1 cellular context compared by ENCODE assay signal in the genomic region with DNA sequence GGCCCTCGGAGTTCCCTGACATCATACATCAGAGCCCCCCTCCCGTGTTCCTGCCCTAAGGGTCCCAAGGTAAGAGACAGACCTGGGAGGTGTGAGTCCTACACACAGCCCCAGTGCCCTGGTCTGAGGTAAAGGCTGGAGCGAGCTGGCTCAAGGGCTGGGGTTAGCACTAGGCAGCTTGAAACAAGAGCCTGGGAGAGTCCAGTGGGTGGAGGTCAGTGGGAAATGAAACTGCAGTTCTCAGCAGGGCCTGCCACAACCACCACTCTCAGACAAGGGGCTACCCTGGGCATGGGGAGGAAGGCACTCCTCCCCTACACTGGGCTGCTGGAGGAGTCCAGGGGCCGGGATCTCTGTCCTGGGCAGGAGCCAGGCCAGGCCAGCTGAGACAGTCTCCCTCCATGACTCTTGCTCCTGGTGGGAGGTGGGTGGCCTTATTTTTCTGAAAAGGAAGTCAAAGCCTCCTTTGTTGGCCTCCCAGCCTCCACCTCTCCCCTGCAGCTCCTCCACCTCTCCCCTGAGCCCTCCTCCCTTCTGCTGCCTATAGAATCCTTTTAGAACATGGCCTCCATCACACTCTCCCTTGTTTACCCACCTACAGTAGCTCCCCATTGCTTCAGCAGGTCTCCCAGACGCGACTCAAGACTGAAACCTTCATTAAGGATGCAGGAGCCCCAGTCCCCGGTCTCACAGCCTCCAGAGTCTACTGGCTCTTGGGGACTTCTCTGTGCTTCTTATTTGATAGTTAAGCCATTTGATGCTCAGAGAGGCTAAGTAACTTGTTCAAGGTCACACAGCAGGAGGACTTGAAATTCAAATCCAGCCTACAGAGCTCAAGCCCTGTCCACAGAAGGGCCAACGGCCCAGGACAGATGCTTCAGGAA.
TF ChIP-seq lines count a peak whose summit lies in the region.

No MANE protein-coding gene starts in this region.

TF ChIP-seq in WTC11, 78 proteins besides CTCF, POLR2A, EP300 and RAD21 (continued from another document):
- TF ChIP-seq, protein P1, sequence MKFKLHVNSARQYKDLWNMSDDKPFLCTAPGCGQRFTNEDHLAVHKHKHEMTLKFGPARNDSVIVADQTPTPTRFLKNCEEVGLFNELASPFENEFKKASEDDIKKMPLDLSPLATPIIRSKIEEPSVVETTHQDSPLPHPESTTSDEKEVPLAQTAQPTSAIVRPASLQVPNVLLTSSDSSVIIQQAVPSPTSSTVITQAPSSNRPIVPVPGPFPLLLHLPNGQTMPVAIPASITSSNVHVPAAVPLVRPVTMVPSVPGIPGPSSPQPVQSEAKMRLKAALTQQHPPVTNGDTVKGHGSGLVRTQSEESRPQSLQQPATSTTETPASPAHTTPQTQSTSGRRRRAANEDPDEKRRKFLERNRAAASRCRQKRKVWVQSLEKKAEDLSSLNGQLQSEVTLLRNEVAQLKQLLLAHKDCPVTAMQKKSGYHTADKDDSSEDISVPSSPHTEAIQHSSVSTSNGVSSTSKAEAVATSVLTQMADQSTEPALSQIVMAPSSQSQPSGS (CRISPR knock-in tag; IDR thresholded peaks at IDR 0.05; ENCODE audit: borderline replicate concordance, low read depth): no peak
